Comparison of ENCODE assay signal across 10 cellular contexts in genomic region chr17:49570540-49571242, GRCh38. TPM values are rescaled to one million over a fixed set of nuclear protein-coding genes. Genes with fewer than 3 reads are reported as not detected.
A peak's percentile ranks its signal among the peaks of the same experiment; 100 is the strongest.
DNase-seq lines count a peak whose midpoint lies in the region; TF ChIP-seq lines count a peak whose summit lies in the region.
"Had no signal": no experiment of that assay in that cellular context is flagged by ENCODE, and none has a peak within 500 bp of the region (broad histone marks: within the 10 kb centered on the region; RNA-seq: fewer than 3 reads in every experiment).

No MANE protein-coding gene starts in this region.

- peak overlapping the region; percentile 87 for H3K4me3 Mint-ChIP-seq in activated T-cell treated with anti-CD3 and anti-CD28 coated beads, Interleukin-2, amount 50 U/mL, for 24 hours
- H3K4me3 Mint-ChIP-seq in glutamatergic neuron (ENCODE audit: unreplicated experiment), result peak overlapping the region; percentile 72

- H3K36me3 Mint-ChIP-seq in activated T-cell treated with anti-CD3 and anti-CD28 coated beads, Interleukin-2, amount 50 U/mL, for 24 hours (ENCODE audit: low read depth), result peaks cover 1% of the 10 kb centered on the region
- no peaks in the 10 kb centered on the region for H3K36me3 Mint-ChIP-seq in glutamatergic neuron (ENCODE audit: unreplicated experiment)

- DNase-seq in activated T-cell treated with anti-CD3 and anti-CD28 coated beads, Interleukin-2, amount 50 U/mL, for 24 hours, result no peak
- no peak for DNase-seq in activated T-cell treated with anti-CD3 and anti-CD28 coated beads, Interleukin-2, amount 50 U/mL, for 1 hour
- no peak for DNase-seq in glutamatergic neuron
- no peak for DNase-seq in stimulated activated naive CD4-positive, alpha-beta T cell (lab: John Stamatoyannopoulos, UW)
- DNase-seq in DMS 273 treated with DMSO at 0.1 percent for 48 hours (lab: John Stamatoyannopoulos, UW), result no peak
- DNase-seq in activated CD4-positive, alpha-beta T cell treated with anti-CD3 and anti-CD28 coated beads for 1 hour, result no peak

- H3K9ac ChIP-seq in SU-DHL-6 (ENCODE audit: low read length), result peak overlapping the region; percentile 18; the same call in 1 of the 2 replicates
- H3K9ac ChIP-seq in stomach smooth muscle (ENCODE audit: low read length in 2 of 2), result peak overlapping the region in 1 of 2 donors; percentile 21

- H3K36me3 ChIP-seq in SU-DHL-6 (ENCODE audit: low read length) (no peaks in the 10 kb centered on the region), stomach smooth muscle (ENCODE audit: control insufficient read depth in 2 of 2, insufficient read depth in 2 of 2, low read length in 2 of 2) (no peaks in the 10 kb centered on the region)

- H3K4me2 ChIP-seq in SU-DHL-6 (ENCODE audit: low read depth, low read length, poor library complexity, severe bottlenecking), result peak overlapping the region; percentile 66

- peaks cover 61% of the 10 kb centered on the region for H3K27me3 Mint-ChIP-seq in activated T-cell treated with anti-CD3 and anti-CD28 coated beads, Interleukin-2, amount 50 U/mL, for 24 hours
- peaks cover 4% of the 10 kb centered on the region for H3K27me3 Mint-ChIP-seq in glutamatergic neuron (ENCODE audit: unreplicated experiment)

- H3K9me3 Mint-ChIP-seq in activated T-cell treated with anti-CD3 and anti-CD28 coated beads, Interleukin-2, amount 50 U/mL, for 24 hours, result no peaks in the 10 kb centered on the region
- peaks cover 4% of the 10 kb centered on the region for H3K9me3 Mint-ChIP-seq in glutamatergic neuron (ENCODE audit: unreplicated experiment)

- H3K4me1 Mint-ChIP-seq in activated T-cell treated with anti-CD3 and anti-CD28 coated beads, Interleukin-2, amount 50 U/mL, for 24 hours (ENCODE audit: low read depth), result peaks cover 17% of the 10 kb centered on the region
- peaks cover 7% of the 10 kb centered on the region for H3K4me1 Mint-ChIP-seq in glutamatergic neuron (ENCODE audit: low read depth, unreplicated experiment)

- H3K27ac ChIP-seq in SU-DHL-6 (ENCODE audit: low read depth, low read length), result no peak overlapping the region
- H3K27ac ChIP-seq in stomach smooth muscle (ENCODE audit: low read length), result peak overlapping the region; percentile 76
- H3K27ac ChIP-seq: foreskin keratinocyte had no signal

- H3K9me2 ChIP-seq in SU-DHL-6 (replicated peaks; ENCODE audit: insufficient read depth, low read length), result no peaks in the 10 kb centered on the region

- TF ChIP-seq CTCF in SU-DHL-6 (IDR thresholded peaks at IDR 0.05; ENCODE audit: insufficient read depth, low read length, poor library complexity, severe bottlenecking) (no peak), glutamatergic neuron (IDR thresholded peaks at IDR 0.05; ENCODE audit: partially characterized antibody, unreplicated experiment) (no peak)

- H4K20me1 ChIP-seq in SU-DHL-6 (ENCODE audit: low read depth, low read length), result no peaks in the 10 kb centered on the region

- peak overlapping the region; percentile 33 for H3K27ac Mint-ChIP-seq in activated T-cell treated with anti-CD3 and anti-CD28 coated beads, Interleukin-2, amount 50 U/mL, for 24 hours
- peak overlapping the region; percentile 25 for H3K27ac Mint-ChIP-seq in glutamatergic neuron (ENCODE audit: unreplicated experiment)

- H3K27me3 ChIP-seq in SU-DHL-6 (ENCODE audit: low read length) (no peaks in the 10 kb centered on the region), stomach smooth muscle (ENCODE audit: control insufficient read depth in 1 of 2, insufficient read depth in 2 of 2, low read length in 2 of 2) (peaks cover 0 to 3% of the 10 kb centered on the region in 2 donors)

- H3K9me3 ChIP-seq in SU-DHL-6 (ENCODE audit: insufficient read depth, low read length), result no peaks in the 10 kb centered on the region
- H3K9me3 ChIP-seq in stomach smooth muscle (ENCODE audit: control insufficient read depth in 2 of 2, low read length in 2 of 2), result no peaks in the 10 kb centered on the region

- peaks cover 62% of the 10 kb centered on the region for H3K4me1 ChIP-seq in stomach smooth muscle (ENCODE audit: control insufficient read depth, insufficient read depth, low read length)
- H3K4me1 ChIP-seq: foreskin keratinocyte had no signal

- no peak overlapping the region for H3K4me3 ChIP-seq in SU-DHL-6 (ENCODE audit: insufficient read depth, low read length, poor library complexity, severe bottlenecking)
- no peak overlapping the region for H3K4me3 ChIP-seq in stomach smooth muscle (ENCODE audit: low read length in 2 of 2)

- no peaks in the 10 kb centered on the region; the same call in 1 of the 2 replicates for H3F3A ChIP-seq in SU-DHL-6 (ENCODE audit: insufficient read depth)

- H2AFZ ChIP-seq in SU-DHL-6 (ENCODE audit: low read depth, low read length, severe bottlenecking), result peak overlapping the region; percentile 43

- H3K79me2 ChIP-seq in SU-DHL-6 (ENCODE audit: insufficient read depth, low read length), result no peaks in the 10 kb centered on the region

RNA-seq across cellular contexts. Expression of gene NXPH3, which starts 5.0 kb away (rescaled TPM):
- total RNA-seq in glutamatergic neuron (ENCODE audit: unreplicated experiment), result 2.0 TPM
- total RNA-seq: myocyte had no signal
